Comparison of ENCODE assay signal across 21 cellular contexts in genomic region chr10:6528198-6528950, GRCh38. TPM values are rescaled to one million over a fixed set of nuclear protein-coding genes. Genes with fewer than 3 reads are reported as not detected.
DNase-seq lines count a peak whose midpoint lies in the region; ATAC-seq, FAIRE-seq and TF ChIP-seq lines count a peak whose summit lies in the region.
"Had no signal": no experiment of that assay in that cellular context is flagged by ENCODE, and none has a peak within 500 bp of the region (broad histone marks: within the 10 kb centered on the region; RNA-seq: fewer than 3 reads in every experiment).

No MANE protein-coding gene starts in this region.

- no peak overlapping the region for H3K4me3 Mint-ChIP-seq in activated CD4-positive, alpha-beta T cell treated with anti-CD3 and anti-CD28 coated beads, Interleukin-2, amount 10 ng/mL, durations not matched to agents 7 days and 5 days
- no peak overlapping the region for H3K4me3 Mint-ChIP-seq in activated naive CD8-positive, alpha-beta T cell treated with anti-CD3 and anti-CD28 coated beads, Interleukin-2, amount 10 ng/mL, durations not matched to agents 7 days and 5 days
- H3K4me3 Mint-ChIP-seq: naive B cell had no signal

- peak overlapping the region; percentile 97 for H3K27ac Mint-ChIP-seq in activated CD4-positive, alpha-beta T cell treated with anti-CD3 and anti-CD28 coated beads, Interleukin-2, amount 10 ng/mL, durations not matched to agents 7 days and 5 days
- peak overlapping the region; percentile 98 for H3K27ac Mint-ChIP-seq in activated naive CD8-positive, alpha-beta T cell treated with anti-CD3 and anti-CD28 coated beads, Interleukin-2, amount 10 ng/mL, durations not matched to agents 7 days and 5 days

- H3K36me3 Mint-ChIP-seq in activated CD4-positive, alpha-beta T cell treated with anti-CD3 and anti-CD28 coated beads, Interleukin-2, amount 10 ng/mL, durations not matched to agents 7 days and 5 days (ENCODE audit: low read depth) = peaks cover 84% of the 10 kb centered on the region
- peaks cover 53% of the 10 kb centered on the region for H3K36me3 Mint-ChIP-seq in activated naive CD8-positive, alpha-beta T cell treated with anti-CD3 and anti-CD28 coated beads, Interleukin-2, amount 10 ng/mL, durations not matched to agents 7 days and 5 days
- H3K36me3 Mint-ChIP-seq: naive B cell had no signal

- no peak overlapping the region for H3K9ac ChIP-seq in keratinocyte (ENCODE audit: control insufficient read depth, extremely low read depth, insufficient read depth, low read length)
- H3K9ac ChIP-seq: KMS-11 had no signal

- H3K4me3 ChIP-seq in keratinocyte (ENCODE audit: control insufficient read depth in 2 of 3, extremely low read depth in 1 of 3, insufficient read depth in 2 of 3, low read depth in 1 of 3, low read length in 3 of 3) = no peak overlapping the region
- H3K4me3 ChIP-seq: skin epidermis, upper lobe of right lung had no signal

- TF ChIP-seq CTCF in keratinocyte (optimal IDR thresholded peaks at IDR 0.05 in 1 of 3, IDR thresholded peaks at IDR 0.05 in 1 of 3, conservative IDR thresholded peaks at IDR 0.05 in 1 of 3; ENCODE audit: extremely low read depth in 1 of 3, insufficient read depth in 2 of 3, low read length in 3 of 3) = no peak

- H3K36me3 ChIP-seq in KOPT-K1 (ENCODE audit: insufficient read depth, low read length) (peaks cover 14% of the 10 kb centered on the region), keratinocyte (ENCODE audit: control insufficient read depth in 2 of 2, extremely low read depth in 1 of 2, insufficient read depth in 2 of 2, low read length in 2 of 2) (no peaks in the 10 kb centered on the region)
- H3K36me3 ChIP-seq: upper lobe of right lung had no signal

- no peaks in the 10 kb centered on the region for H4K20me1 ChIP-seq in keratinocyte (ENCODE audit: control insufficient read depth, extremely low read depth, insufficient read depth, low read length)

- CTCF ChIA-PET in activated CD4-positive, alpha-beta T cell treated with anti-CD3 and anti-CD28 coated beads, Interleukin-2, amount 10 ng/mL, durations not matched to agents 7 days and 5 days (lab: Charles Lee) = interaction anchor here (1.0 to 6.1 kb wide), 6 partner anchors 9 to 326 kb away, joined by 3 to 33 read pairs (median 6); partner anchors contain the start of gene PFKFB3

- in situ Hi-C loops in ACHN (cut with HindIII; ENCODE audit: low pct_ligation_motif_present, low pct_unique_long_range_greater_than_20kb, low sequenced_read_pairs) = no loop called here

- dilution Hi-C loops in keratinocyte (cut with MboI; ENCODE audit: extremely low pct_ligation_motif_present, low sequenced_read_pairs) = no loop called here

- FAIRE-seq in keratinocyte (lab: Jason Lieb, UNC) = peak; percentile 34
- FAIRE-seq: A204.1, frontal cortex, H54 had no signal

- H3K4me1 Mint-ChIP-seq in activated CD4-positive, alpha-beta T cell treated with anti-CD3 and anti-CD28 coated beads, Interleukin-2, amount 10 ng/mL, durations not matched to agents 7 days and 5 days = peaks cover 82% of the 10 kb centered on the region
- H3K4me1 Mint-ChIP-seq in activated naive CD8-positive, alpha-beta T cell treated with anti-CD3 and anti-CD28 coated beads, Interleukin-2, amount 10 ng/mL, durations not matched to agents 7 days and 5 days = peaks cover 66% of the 10 kb centered on the region
- H3K4me1 Mint-ChIP-seq: naive B cell had no signal

- H3K9me1 ChIP-seq in keratinocyte (ENCODE audit: control insufficient read depth, extremely low read depth, insufficient read depth, low read length) = no peaks in the 10 kb centered on the region

- H3K9me3 ChIP-seq in KOPT-K1 (ENCODE audit: insufficient read depth, low read length, poor library complexity, severe bottlenecking) = no peaks in the 10 kb centered on the region
- H3K9me3 ChIP-seq in keratinocyte (ENCODE audit: control insufficient read depth, low read depth, low read length) = no peaks in the 10 kb centered on the region
- H3K9me3 ChIP-seq: upper lobe of right lung had no signal

- no peak overlapping the region for H3K4me2 ChIP-seq in keratinocyte (ENCODE audit: control insufficient read depth, extremely low read depth, insufficient read depth, low read depth, low read length)
- H3K4me2 ChIP-seq: KMS-11 had no signal

- no peak overlapping the region for H2AFZ ChIP-seq in keratinocyte (ENCODE audit: control insufficient read depth, low read length)

- no peaks in the 10 kb centered on the region for H3K27me3 ChIP-seq in keratinocyte (ENCODE audit: control insufficient read depth, extremely low read depth, insufficient read depth, low read length)
- H3K27me3 ChIP-seq: upper lobe of right lung had no signal

- DNase-seq in activated CD4-positive, alpha-beta T cell treated with anti-CD3 and anti-CD28 coated beads, Interleukin-2, amount 10 ng/mL, durations not matched to agents 7 days and 5 days = no peak
- DNase-seq in activated CD4-positive, alpha-beta T cell treated with anti-CD3 and anti-CD28 coated beads, Interleukin-2, amount 50 U/mL, for 4 hours = no peak
- no peak for DNase-seq in activated naive CD8-positive, alpha-beta T cell treated with anti-CD3 and anti-CD28 coated beads, Interleukin-2, amount 10 ng/mL, durations not matched to agents 7 days and 5 days
- peak; percentile 30 for DNase-seq in keratinocyte (ENCODE audit: low read depth, low spot score)
- DNase-seq in ACHN = no peak
- DNase-seq: DND-41, naive B cell, NCI-H1436 treated with DMSO at 0.1 percent for 48 hours, NCI-H510A treated with DMSO at 0.1 percent for 48 hours, SHP77, substantia nigra, upper lobe of right lung had no signal

- H3K4me1 ChIP-seq in keratinocyte (ENCODE audit: control insufficient read depth, extremely low read depth, insufficient read depth, low read length) = peaks cover 7% of the 10 kb centered on the region
- H3K4me1 ChIP-seq: upper lobe of right lung had no signal

- POLR2A ChIA-PET in activated CD4-positive, alpha-beta T cell treated with anti-CD3 and anti-CD28 coated beads, Interleukin-2, amount 10 ng/mL, durations not matched to agents 7 days and 5 days (lab: Charles Lee) = no interaction called here
- POLR2A ChIA-PET in activated naive CD8-positive, alpha-beta T cell treated with anti-CD3 and anti-CD28 coated beads, Interleukin-2, amount 10 ng/mL, durations not matched to agents 7 days and 5 days (lab: Charles Lee) = interaction anchor here (0.9 to 4.1 kb wide), 4 partner anchors 11 to 30 kb away, joined by 5 to 51 read pairs (median 6); no protein-coding TSS in a partner anchor

- peaks cover 8% of the 10 kb centered on the region for H3K9me3 Mint-ChIP-seq in activated CD4-positive, alpha-beta T cell treated with anti-CD3 and anti-CD28 coated beads, Interleukin-2, amount 10 ng/mL, durations not matched to agents 7 days and 5 days
- H3K9me3 Mint-ChIP-seq in activated naive CD8-positive, alpha-beta T cell treated with anti-CD3 and anti-CD28 coated beads, Interleukin-2, amount 10 ng/mL, durations not matched to agents 7 days and 5 days = no peaks in the 10 kb centered on the region
- H3K9me3 Mint-ChIP-seq: naive B cell had no signal

- no peaks in the 10 kb centered on the region for H3K27me3 Mint-ChIP-seq in activated CD4-positive, alpha-beta T cell treated with anti-CD3 and anti-CD28 coated beads, Interleukin-2, amount 10 ng/mL, durations not matched to agents 7 days and 5 days
- no peaks in the 10 kb centered on the region for H3K27me3 Mint-ChIP-seq in activated naive CD8-positive, alpha-beta T cell treated with anti-CD3 and anti-CD28 coated beads, Interleukin-2, amount 10 ng/mL, durations not matched to agents 7 days and 5 days
- H3K27me3 Mint-ChIP-seq: naive B cell had no signal

- H3K79me2 ChIP-seq in keratinocyte (ENCODE audit: control insufficient read depth, insufficient read depth, low read length) = no peaks in the 10 kb centered on the region

- ATAC-seq in activated naive CD8-positive, alpha-beta T cell treated with anti-CD3 and anti-CD28 coated beads, Interleukin-2, amount 10 ng/mL, durations not matched to agents 7 days and 5 days (ENCODE audit: low read depth) = no peak
- ATAC-seq in GM18858 (IDR thresholded peaks at IDR 0.05; ENCODE audit: unreplicated experiment) (no peak), GM21367 (IDR thresholded peaks at IDR 0.05; ENCODE audit: unreplicated experiment) (no peak)
- ATAC-seq: upper lobe of right lung had no signal

- peak overlapping the region; percentile 47 for H3K27ac ChIP-seq in KOPT-K1 (ENCODE audit: low read depth, low read length, poor library complexity, severe bottlenecking)
- no peak overlapping the region for H3K27ac ChIP-seq in keratinocyte (ENCODE audit: control insufficient read depth, insufficient read depth, low read length)
- H3K27ac ChIP-seq: KMS-11, upper lobe of right lung had no signal

RNA-seq across cellular contexts. Expression of gene PRKCQ, which starts 51.7 kb away (rescaled TPM):
- 10 to 100 TPM; 62.6 to 69.5 TPM for total RNA-seq in activated CD4-positive, alpha-beta T cell treated with anti-CD3 and anti-CD28 coated beads, Interleukin-2, amount 10 ng/mL, durations not matched to agents 7 days and 5 days
- total RNA-seq in activated naive CD8-positive, alpha-beta T cell treated with anti-CD3 and anti-CD28 coated beads, Interleukin-2, amount 10 ng/mL, durations not matched to agents 7 days and 5 days = 10 to 100 TPM; 61.2 to 61.8 TPM
- polyA plus RNA-seq in keratinocyte = 4.9 to 7.5 TPM (median 7.2 TPM) in 3 replicates
- polyA plus RNA-seq in keratinocyte (2011; ENCODE audit: low read depth) = 0.66 TPM
- polyA plus RNA-seq in keratinocyte (2011; cell fraction: cytosol; rRNA removed) = 5.3 and 6.6 TPM in 2 replicates
- polyA plus RNA-seq in keratinocyte (2011; cell fraction: nucleus; rRNA removed) = 7.2 and 7.3 TPM in 2 replicates
- polyA plus RNA-seq in keratinocyte (2012; ENCODE audit: low replicate concordance) = 0.83 and 5.4 TPM in 2 replicates
- 4.6 to 11.2 TPM (median 7.9 TPM) in 3 replicates for polyA minus RNA-seq in keratinocyte
- 5.6 TPM for polyA minus RNA-seq in keratinocyte (2011; cell fraction: cytosol; rRNA and poly(A)+ RNA removed)
- 4.9 and 8.7 TPM in 2 replicates for polyA minus RNA-seq in keratinocyte (2011; cell fraction: nucleus; rRNA and poly(A)+ RNA removed)
- total RNA-seq: osteoblast had no signal
